Comparison of ENCODE assay signal across 15 cellular contexts in the genomic region with DNA sequence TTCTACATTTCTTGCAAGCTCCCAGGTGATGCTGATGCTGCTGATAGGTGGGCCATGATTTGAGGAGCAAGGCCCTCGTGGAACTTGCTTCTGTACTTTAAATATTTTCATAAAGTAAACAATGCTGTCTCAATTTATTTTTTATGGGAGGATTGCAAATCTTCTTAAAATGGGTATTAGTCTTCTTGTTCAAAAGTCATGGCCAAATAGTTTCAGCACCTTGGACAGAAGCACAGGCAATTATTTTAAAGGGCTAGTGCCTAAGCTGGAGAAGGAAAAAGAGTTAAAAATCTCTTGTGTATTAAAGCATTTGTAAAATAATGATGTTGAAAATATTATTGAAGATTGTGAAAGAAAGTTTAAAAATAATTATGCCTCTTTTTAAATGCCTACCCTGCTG. TPM values are rescaled to one million over a fixed set of nuclear protein-coding genes. Genes with fewer than 3 reads are reported as not detected.
DNase-seq lines count a peak whose midpoint lies in the region; ATAC-seq, FAIRE-seq and TF ChIP-seq lines count a peak whose summit lies in the region.
"Had no signal": no experiment of that assay in that cellular context is flagged by ENCODE, and none has a peak within 500 bp of the region (broad histone marks: within the 10 kb centered on the region; RNA-seq: fewer than 3 reads in every experiment).

No MANE protein-coding gene starts in this region.

- FAIRE-seq in GM19239 (lab: Jason Lieb, UNC): no peak

- TF ChIP-seq CTCF in brain microvascular endothelial cell (IDR thresholded peaks at IDR 0.05; ENCODE audit: low read depth, low read length, missing control alignments): no peak

- H3K9ac ChIP-seq in GM23248: no peak overlapping the region

- H3F3A ChIP-seq in GM23248 (ENCODE audit: insufficient read depth): no peaks in the 10 kb centered on the region

- no peak overlapping the region for H3K4me2 ChIP-seq in GM23248 (ENCODE audit: unreplicated experiment)

- H3K36me3 ChIP-seq in GM23248 (ENCODE audit: low read depth) (no peaks in the 10 kb centered on the region), brain microvascular endothelial cell (replicated peaks) (no peaks in the 10 kb centered on the region)
- H3K36me3 ChIP-seq: gastrocnemius medialis had no signal

- ATAC-seq in HG03565 (IDR thresholded peaks at IDR 0.05; ENCODE audit: unreplicated experiment): no peak
- ATAC-seq: gastrocnemius medialis had no signal

- H3K4me1 ChIP-seq in GM23248 (ENCODE audit: insufficient read depth): no peaks in the 10 kb centered on the region
- H3K4me1 ChIP-seq: gastrocnemius medialis had no signal

- no peaks in the 10 kb centered on the region for H3K9me3 ChIP-seq in GM23248 (ENCODE audit: low read depth)
- H3K9me3 ChIP-seq: gastrocnemius medialis had no signal

- H3K27ac ChIP-seq in GM23248 (no peak overlapping the region), brain microvascular endothelial cell (no peak overlapping the region)
- H3K27ac ChIP-seq: gastrocnemius medialis had no signal

- H2AFZ ChIP-seq in GM23248: no peak overlapping the region

- H3K9me2 ChIP-seq in GM23248 (ENCODE audit: insufficient read depth): no peaks in the 10 kb centered on the region

- in situ Hi-C loops in GM23248 (cut with MboI) (no loop called here), brain microvascular endothelial cell (cut with HindIII; ENCODE audit: low pct_ligation_motif_present, low sequenced_read_pairs) (no loop called here)

- WGBS in GM23248 (ENCODE audit: low coverage in 1 of 2, low lambda C conversion rate in 2 of 2, missing lambda C conversion rate in 2 of 2), 2 experiments: 0% methylated on average over 1 of the region's 1 CpG

- H3K4me3 ChIP-seq in GM23248 (no peak overlapping the region), brain microvascular endothelial cell (ENCODE audit: low read depth, low read length) (no peak overlapping the region)
- H3K4me3 ChIP-seq: gastrocnemius medialis, lung had no signal

- DNase-seq in GM23248 (peak; percentile 18), NAMALWA (ENCODE audit: low spot score) (peak; percentile 35), brain microvascular endothelial cell (peak; percentile 2), kidney tubule cell (ENCODE audit: low spot score) (peak; percentile 28), NCI-H2227 treated with DMSO at 0.1 percent for 48 hours (lab: John Stamatoyannopoulos, UW) (no peak), NCI-H2029 (lab: John Stamatoyannopoulos, UW) (no peak), GM19239 (ENCODE audit: insufficient read length, low spot score) (no peak)
- DNase-seq: activated B cell treated with CpG ODN at 0.5 μM for 24 hours; activated T-cell treated with anti-CD3 and anti-CD28 coated beads, Interleukin-2, amount 50 U/mL, for 48 hours; central memory CD4-positive, alpha-beta T cell; gastrocnemius medialis; stimulated activated CD4-positive, alpha-beta T cell treated with anti-CD3 and anti-CD28 coated beads, Interleukin-4, amount 100 ng/mL, for 1 hour had no signal

- H3K79me2 ChIP-seq in GM23248 (ENCODE audit: insufficient read depth): no peaks in the 10 kb centered on the region

- H4K20me1 ChIP-seq in GM23248 (ENCODE audit: insufficient read depth): no peaks in the 10 kb centered on the region

- H3K27me3 ChIP-seq in GM23248 (replicated peaks; ENCODE audit: insufficient read depth) (no peaks in the 10 kb centered on the region), brain microvascular endothelial cell (replicated peaks) (no peaks in the 10 kb centered on the region)
- H3K27me3 ChIP-seq: gastrocnemius medialis had no signal

RNA-seq across cellular contexts. Expression of gene GPR139, which starts 50.5 kb away (rescaled TPM):
- not detected in 2 replicates for total RNA-seq in GM23248 (2014; rRNA removed; shearing (Covaris generic))
- not detected in 2 replicates for polyA plus RNA-seq in GM23248 (2016; fragmentation: Nextera tagmentation; extraction: Ambion mirVana)
- total RNA-seq: activated B cell treated with CpG ODN at 0.5 μM for 24 hours, gastrocnemius medialis, lung, posterior vena cava had no signal
- polyA plus RNA-seq: lung had no signal

Comparison
In these comparisons a context has a peak if more than half of its experiments do, and no peak if none do; other contexts are left out.
1. DNase-seq: peak in GM23248 (single experiment), NAMALWA (single experiment), brain microvascular endothelial cell (single experiment) and kidney tubule cell (single experiment); none in NCI-H2227 treated with DMSO at 0.1 percent for 48 hours (single experiment), NCI-H2029 (single experiment) and GM19239 (single experiment).